ENCODE assay signal across 8 cellular contexts in the genomic region with DNA sequence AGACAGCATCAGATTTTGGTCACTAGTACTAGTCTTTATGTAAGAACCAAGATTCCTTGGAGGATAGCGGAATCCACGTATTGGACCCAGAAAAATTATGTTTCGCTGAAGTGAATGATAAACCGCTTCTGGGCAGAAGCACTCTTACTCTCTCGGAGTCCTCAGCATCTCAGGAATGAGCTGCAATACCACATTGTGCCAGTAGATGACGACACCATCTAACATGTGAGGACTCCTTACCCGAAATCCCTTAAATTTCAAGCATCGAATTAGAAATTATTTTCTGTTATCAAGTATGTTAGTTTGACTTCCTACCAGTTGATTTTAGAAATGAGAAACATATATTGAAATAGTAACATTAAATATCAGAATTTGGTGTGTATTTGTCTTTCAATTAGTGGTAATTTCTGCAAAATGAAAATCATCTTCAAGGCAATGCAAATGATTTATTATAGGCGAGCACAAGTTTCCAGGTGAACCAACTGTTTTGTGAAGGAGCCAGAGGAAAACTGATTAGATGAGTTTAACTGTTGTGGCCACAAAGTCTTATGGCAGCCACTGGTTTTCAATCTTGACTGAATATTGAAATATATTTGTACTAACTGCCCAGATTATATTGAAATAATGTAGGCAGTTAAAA.
DNase-seq lines count a peak whose midpoint lies in the region.

No MANE protein-coding gene starts in this region.

- H3K79me1 ChIP-seq in neuronal stem cell (ENCODE audit: low read depth, low read length), result no peaks in the 10 kb centered on the region

- no peak overlapping the region for H4K91ac ChIP-seq in neuronal stem cell (ENCODE audit: low read depth, low read length, poor library complexity)

- H2AFZ ChIP-seq in neuronal stem cell (ENCODE audit: low read length), result peak overlapping the region; percentile 8

- peaks cover 0 to 7% (median 0%) of the 10 kb centered on the region in 3 experiments for H3K27me3 ChIP-seq in neuronal stem cell (ENCODE audit: control insufficient read depth in 3 of 3, insufficient read depth in 3 of 3, low read depth in 1 of 3, low read length in 3 of 3)

- H2BK15ac ChIP-seq in neuronal stem cell (ENCODE audit: low read length), result no peak overlapping the region

- no peak overlapping the region for H3K4ac ChIP-seq in neuronal stem cell (ENCODE audit: low read length)

- no peak overlapping the region for H2BK12ac ChIP-seq in neuronal stem cell (ENCODE audit: low read length)

- H3K9ac ChIP-seq in neuronal stem cell (ENCODE audit: low read depth, low read length, poor library complexity), result no peak overlapping the region

- no peak overlapping the region for H3K27ac ChIP-seq in neuronal stem cell (replicated peaks; ENCODE audit: low read length)

- H2BK120ac ChIP-seq in neuronal stem cell (ENCODE audit: low read depth, low read length), result no peak overlapping the region

- no peak overlapping the region for H2BK5ac ChIP-seq in neuronal stem cell (ENCODE audit: low read length)

- DNase-seq in C1 segment of cervical spinal cord (lab: John Stamatoyannopoulos, UW) (peak in 11 of 14 donors; percentile 1 to 74 (median 13)), GM19238 (ENCODE audit: insufficient read length, low spot score) (peak; percentile 32), HT-29 (ENCODE audit: low spot score) (peak; percentile 86), OCI-M1 (lab: John Stamatoyannopoulos, UW) (peak; percentile 87), fibroblast of gingiva (ENCODE audit: low read depth) (peak; percentile 68), neuronal stem cell (ENCODE audit: low spot score) (peak; percentile 83), superior temporal gyrus (ENCODE audit: extremely low spot score) (peak; percentile 96)
- DNase-seq in activated T-cell treated with anti-CD3 and anti-CD28 coated beads, Interleukin-2, amount 50 U/mL, for 1 hour, result peak; percentile 62

- no peak overlapping the region for H2AK5ac ChIP-seq in neuronal stem cell (ENCODE audit: low read depth, low read length)

- no peaks in the 10 kb centered on the region for H3K9me3 ChIP-seq in neuronal stem cell (replicated peaks in 1 of 2; ENCODE audit: control insufficient read depth in 2 of 2, insufficient read depth in 1 of 2, low read depth in 1 of 2, low read length in 2 of 2)

- H3K4me2 ChIP-seq in neuronal stem cell (ENCODE audit: insufficient read depth, low read length, poor library complexity, severe bottlenecking), result no peak overlapping the region

- WGBS in neuronal stem cell (ENCODE audit: extremely low coverage in 2 of 2, insufficient read length in 2 of 2, insufficient replicate concordance in 1 of 2), 2 donors, result no CpG with 5 or more reads among the region's 9 CpGs

- no peak overlapping the region for H3K4me3 ChIP-seq in neuronal stem cell (ENCODE audit: low read length in 2 of 2)

- no peaks in the 10 kb centered on the region for H3K36me3 ChIP-seq in neuronal stem cell (replicated peaks in 1 of 2; ENCODE audit: control insufficient read depth in 2 of 2, insufficient read depth in 2 of 2, low read length in 2 of 2)

- no peak overlapping the region for H3K23ac ChIP-seq in neuronal stem cell (ENCODE audit: low read depth, low read length, poor library complexity)

- H3K4me1 ChIP-seq in neuronal stem cell (ENCODE audit: control insufficient read depth in 2 of 2, insufficient read depth in 1 of 2, low read depth in 1 of 2, low read length in 2 of 2), result no peaks in the 10 kb centered on the region

- no peak overlapping the region for H4K8ac ChIP-seq in neuronal stem cell (ENCODE audit: low read depth, low read length)

- no peak overlapping the region for H3K14ac ChIP-seq in neuronal stem cell (ENCODE audit: low read length)

- no peak overlapping the region for H3K18ac ChIP-seq in neuronal stem cell (ENCODE audit: low read length)

Comparison
In these comparisons a context has a peak if more than half of its experiments do, and no peak if none do; other contexts are left out.
1. DNase-seq: peak in every context shown above with its lines; median percentile 96 in superior temporal gyrus; 87 in OCI-M1; 86 in HT-29; 83 in neuronal stem cell; 68 in fibroblast of gingiva; 62 in activated T-cell treated with anti-CD3 and anti-CD28 coated beads, Interleukin-2, amount 50 U/mL, for 1 hour; 32 in GM19238; 13 in C1 segment of cervical spinal cord.